ENCODE assay signal across 1 cellular context in the genomic region with DNA sequence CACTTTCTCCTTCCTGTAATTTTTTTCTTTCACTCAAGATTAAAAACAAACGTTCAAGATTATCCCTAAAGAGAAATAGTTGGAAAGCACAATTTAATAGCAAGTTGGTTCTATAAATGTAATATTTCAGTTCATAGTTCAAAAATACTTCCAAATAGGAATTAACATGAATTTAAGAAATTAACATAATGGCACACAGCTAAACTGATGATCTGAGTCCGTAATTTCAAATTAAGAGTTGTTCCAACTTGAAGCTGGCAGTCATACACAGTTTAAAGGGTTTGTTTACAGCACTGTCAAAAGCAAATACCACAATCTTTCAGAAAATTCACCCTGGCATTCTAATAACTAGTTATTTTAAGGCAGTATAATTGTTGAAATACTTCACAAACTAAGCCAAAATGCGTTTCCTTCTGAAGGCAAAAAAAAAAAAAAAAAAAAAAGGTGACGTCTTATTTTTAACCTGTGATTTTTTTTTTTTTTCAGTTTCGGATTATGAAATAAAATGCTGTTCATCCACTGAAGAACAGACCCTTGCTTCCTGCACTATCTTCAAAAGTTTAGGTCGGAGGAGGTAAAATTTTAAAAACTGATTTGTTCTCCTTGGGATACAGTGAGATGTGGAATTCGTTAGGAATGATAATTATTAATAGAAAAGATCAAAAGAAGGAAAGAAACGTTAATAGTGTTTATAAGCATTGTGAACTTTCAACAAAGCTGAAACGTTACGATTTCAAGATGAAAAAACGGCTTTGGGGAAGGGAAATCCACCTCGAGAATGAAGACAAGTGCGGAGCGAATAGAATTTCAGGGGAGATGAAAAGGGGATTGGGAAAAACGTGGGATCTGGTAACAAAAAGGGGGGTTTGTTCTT.
TF ChIP-seq lines count a peak whose summit lies in the region.

No MANE protein-coding gene starts in this region.

TF ChIP-seq in H1, 55 proteins besides CTCF, POLR2A, EP300 and RAD21 (continued from another document):
- TF ChIP-seq, protein P1, sequence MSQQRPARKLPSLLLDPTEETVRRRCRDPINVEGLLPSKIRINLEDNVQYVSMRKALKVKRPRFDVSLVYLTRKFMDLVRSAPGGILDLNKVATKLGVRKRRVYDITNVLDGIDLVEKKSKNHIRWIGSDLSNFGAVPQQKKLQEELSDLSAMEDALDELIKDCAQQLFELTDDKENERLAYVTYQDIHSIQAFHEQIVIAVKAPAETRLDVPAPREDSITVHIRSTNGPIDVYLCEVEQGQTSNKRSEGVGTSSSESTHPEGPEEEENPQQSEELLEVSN (IDR thresholded peaks at IDR 0.05) = no peak
- TF ChIP-seq ASH2L (IDR thresholded peaks at IDR 0.05; ENCODE audit: low read length) (no peak), SIRT6 (IDR thresholded peaks at IDR 0.05; ENCODE audit: low read length) (no peak), SP2 (IDR thresholded peaks at IDR 0.05; ENCODE audit: low read length) (no peak), SUZ12 (IDR thresholded peaks at IDR 0.05; ENCODE audit: low read length) (no peak), POLR2AphosphoS5 (IDR thresholded peaks at IDR 0.05; ENCODE audit: low read depth, low read length) (no peak), SIX5 (IDR thresholded peaks at IDR 0.05; ENCODE audit: low read depth, low read length) (no peak), EZH2 (IDR thresholded peaks at IDR 0.05; ENCODE audit: low read depth, low read length, severe bottlenecking) (no peak)
